1 cellular context compared by ENCODE assay signal in the genomic region with DNA sequence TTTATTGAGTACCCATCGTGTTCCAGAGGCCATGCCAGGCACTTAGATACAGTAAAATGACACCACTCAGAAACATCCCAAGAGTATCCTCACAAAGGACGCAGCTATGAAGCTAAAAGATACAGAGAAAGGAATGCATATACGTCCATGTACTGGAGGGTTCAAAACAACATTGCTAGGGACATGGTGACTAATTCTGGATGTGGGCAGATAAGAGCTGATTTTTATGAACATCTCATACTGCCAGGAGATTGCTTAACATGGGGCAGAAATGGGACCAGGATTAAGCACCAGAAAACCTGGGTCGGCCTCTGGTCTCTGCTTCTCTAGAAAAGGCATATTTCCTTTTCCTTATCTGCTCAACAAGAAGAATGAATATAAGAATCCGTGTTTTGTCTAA.
TF ChIP-seq lines count a peak whose summit lies in the region.

No MANE protein-coding gene starts in this region.

TF ChIP-seq in GM12878, 131 proteins besides CTCF, POLR2A, EP300 and RAD21:
- TF ChIP-seq EGR1 (IDR thresholded peaks at IDR 0.05; ENCODE audit: borderline replicate concordance in 1 of 2, low read depth in 2 of 2, low read length in 2 of 2): no peak
